Comparison of ENCODE assay signal across 22 cellular contexts in genomic region chr2:64168231-64168630, GRCh38.
"Had no signal": no experiment of that assay in that cellular context is flagged by ENCODE, and none has a peak within 500 bp of the region (broad histone marks: within the 10 kb centered on the region; RNA-seq: fewer than 3 reads in every experiment).

No MANE protein-coding gene starts in this region.

- H3K36me3 Mint-ChIP-seq: immature natural killer cell, memory B cell, natural killer cell had no signal

- H3K4me3 ChIP-seq: heart right ventricle, lower lobe of right lung, pancreas, right lobe of liver, smooth muscle cell, thyroid gland had no signal

- H3K36me3 ChIP-seq: heart right ventricle, lower lobe of right lung, pancreas, right lobe of liver, thyroid gland had no signal

- H3K4me1 ChIP-seq: lower lobe of right lung, pancreas, right lobe of liver, thyroid gland had no signal

- FAIRE-seq: pancreas had no signal

- H3K27me3 Mint-ChIP-seq: memory B cell; stimulated activated naive CD8-positive, alpha-beta T cell treated with anti-CD3 and anti-CD28 coated beads, Interleukin-15, amount 100 ng/mL, for 72 hours had no signal

- H3K4me1 Mint-ChIP-seq: immature natural killer cell, natural killer cell had no signal

- H3K4me3 Mint-ChIP-seq: immature natural killer cell; memory B cell; natural killer cell; stimulated activated naive CD8-positive, alpha-beta T cell treated with anti-CD3 and anti-CD28 coated beads, Interleukin-15, amount 100 ng/mL, for 72 hours had no signal

- H3K9me3 Mint-ChIP-seq: immature natural killer cell; memory B cell; natural killer cell; stimulated activated naive CD8-positive, alpha-beta T cell treated with anti-CD3 and anti-CD28 coated beads, Interleukin-15, amount 100 ng/mL, for 72 hours had no signal

- H3K27me3 ChIP-seq: heart right ventricle, pancreas, right lobe of liver, thyroid gland had no signal

- H3K9me3 ChIP-seq: heart right ventricle, lower lobe of right lung, pancreas, right lobe of liver, thyroid gland had no signal

- ATAC-seq: heart right ventricle; left ventricle myocardium superior; lower lobe of right lung; natural killer cell; pancreas; right lobe of liver; stimulated activated naive CD8-positive, alpha-beta T cell treated with anti-CD3 and anti-CD28 coated beads, Interleukin-15, amount 100 ng/mL, for 72 hours had no signal

- H3K4me2 ChIP-seq: smooth muscle cell had no signal

- H3K27ac ChIP-seq: heart right ventricle, lower lobe of right lung, pancreas, right lobe of liver, thyroid gland had no signal

- H3K27ac Mint-ChIP-seq: immature natural killer cell; memory B cell; natural killer cell; stimulated activated naive CD8-positive, alpha-beta T cell treated with anti-CD3 and anti-CD28 coated beads, Interleukin-15, amount 100 ng/mL, for 72 hours had no signal

- DNase-seq: cortex of kidney; foreskin fibroblast; glutamatergic neuron; heart right ventricle; hippocampal formation; immature natural killer cell; islet precursor cell; left ventricle myocardium superior; lower lobe of right lung; natural killer cell; pancreas; right lobe of liver; stimulated activated CD4-positive, alpha-beta T cell treated with anti-CD3 and anti-CD28 coated beads, Interleukin-12 subunit alpha, Interleukin-12 subunit beta, amount 100 ng/mL, for 4 hours; stimulated activated CD4-positive, alpha-beta T cell treated with anti-CD3 and anti-CD28 coated beads, Interleukin-1b, Interleukin-23, amount 100 ng/mL, for 48 hours; stimulated activated CD4-positive, alpha-beta T cell treated with anti-CD3 and anti-CD28 coated beads, Interleukin-4, amount 100 ng/mL, for 1 hour; stimulated activated CD8-positive, alpha-beta memory T cell treated with anti-CD3 and anti-CD28 coated beads, Interleukin-4, amount 100 ng/mL, for 48 hours; stimulated activated naive CD4-positive, alpha-beta T cell; stimulated activated naive CD8-positive, alpha-beta T cell treated with anti-CD3 and anti-CD28 coated beads, Interleukin-15, amount 100 ng/mL, for 72 hours; thyroid gland; trophoblast cell had no signal
